17 cellular contexts compared by ENCODE assay signal in the genomic region with DNA sequence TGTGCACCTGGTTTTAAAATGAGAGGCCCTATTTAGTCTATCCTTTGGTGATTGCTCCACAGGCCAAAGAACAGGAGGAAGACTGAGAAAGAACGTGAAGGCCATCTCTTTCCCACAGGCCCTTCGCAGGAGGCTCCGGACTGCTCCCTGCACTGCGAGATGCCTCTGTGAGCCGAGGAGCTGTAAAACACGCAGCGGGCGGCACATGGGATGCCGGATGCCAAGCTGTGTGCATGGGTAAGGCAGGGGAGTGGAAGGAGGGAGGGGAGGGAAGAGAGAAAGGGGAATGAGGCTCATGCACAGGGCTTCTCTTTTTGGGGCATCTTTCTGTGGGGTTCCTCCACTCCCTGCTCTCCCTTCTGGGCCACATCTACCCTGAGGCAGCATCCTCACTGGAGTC.
A peak's percentile ranks its signal among the peaks of the same experiment; 100 is the strongest.
DNase-seq lines count a peak whose midpoint lies in the region; ATAC-seq and TF ChIP-seq lines count a peak whose summit lies in the region.
"Had no signal": no experiment of that assay in that cellular context is flagged by ENCODE, and none has a peak within 500 bp of the region (broad histone marks: within the 10 kb centered on the region; RNA-seq: fewer than 3 reads in every experiment).

No MANE protein-coding gene starts in this region.

- peaks cover 0 to 55% (median 35%) of the 10 kb centered on the region in 10 experiments; a peak in 16 of 20 replicates for H3K4me1 ChIP-seq in BLaER1 treated with 17β-estradiol and CSF1 and Interleukin-3, amounts not matched to agents 10 nM and 100 nM
- H3K4me1 ChIP-seq in lower lobe of right lung (peaks cover 1% of the 10 kb centered on the region), esophagus squamous epithelium (peaks cover 0 to 3% (median 0%) of the 10 kb centered on the region in 3 donors)

- TF ChIP-seq CTCF in lower lobe of right lung (IDR thresholded peaks at IDR 0.05) = no peak
- no peak for TF ChIP-seq CTCF in natural killer cell (IDR thresholded peaks at IDR 0.05)
- no peak for TF ChIP-seq CTCF in esophagus squamous epithelium (IDR thresholded peaks at IDR 0.05)

- no peaks in the 10 kb centered on the region for H3K9me3 ChIP-seq in BLaER1 treated with 17β-estradiol and CSF1 and Interleukin-3, amounts not matched to agents 10 nM and 100 nM (replicated peaks in 1 of 11)
- H3K9me3 ChIP-seq in lower lobe of right lung (no peaks in the 10 kb centered on the region), esophagus squamous epithelium (no peaks in the 10 kb centered on the region)
- H3K9me3 ChIP-seq: BE2C had no signal

- H3K4me1 Mint-ChIP-seq in natural killer cell = peaks cover 3% of the 10 kb centered on the region in 2 donors

- ATAC-seq in lower lobe of right lung = no peak
- no peak for ATAC-seq in natural killer cell
- ATAC-seq: GM12878 had no signal

- no peak overlapping the region for H3K27ac Mint-ChIP-seq in natural killer cell
- H3K27ac Mint-ChIP-seq: CD14-positive monocyte, IgD-negative memory B cell had no signal

- H4K20me1 ChIP-seq in BLaER1 treated with 17β-estradiol and CSF1 and Interleukin-3, amounts not matched to agents 10 nM and 100 nM = peaks cover 0 to 5% (median 0%) of the 10 kb centered on the region in 11 experiments; a peak in 1 of 22 replicates

- no peaks in the 10 kb centered on the region for H3K27me3 ChIP-seq in BLaER1 treated with 17β-estradiol and CSF1 and Interleukin-3, amounts not matched to agents 10 nM and 100 nM
- no peaks in the 10 kb centered on the region for H3K27me3 ChIP-seq in lower lobe of right lung (ENCODE audit: low read depth)
- peaks cover 0 to 32% (median 0%) of the 10 kb centered on the region in 4 donors for H3K27me3 ChIP-seq in esophagus squamous epithelium
- H3K27me3 ChIP-seq: BE2C had no signal

- no peaks in the 10 kb centered on the region for H3K36me3 ChIP-seq in BLaER1 treated with 17β-estradiol and CSF1 and Interleukin-3, amounts not matched to agents 10 nM and 100 nM
- no peaks in the 10 kb centered on the region for H3K36me3 ChIP-seq in lower lobe of right lung
- H3K36me3 ChIP-seq in esophagus squamous epithelium = no peaks in the 10 kb centered on the region
- H3K36me3 ChIP-seq: BE2C had no signal

- no peak for TF ChIP-seq POLR2A in esophagus squamous epithelium (IDR thresholded peaks at IDR 0.05)

- H3K27ac ChIP-seq in BLaER1 treated with 17β-estradiol and CSF1 and Interleukin-3, amounts not matched to agents 10 nM and 100 nM = no peak overlapping the region
- H3K27ac ChIP-seq in lower lobe of right lung = no peak overlapping the region
- no peak overlapping the region for H3K27ac ChIP-seq in esophagus squamous epithelium

- intact Hi-C loops in lower lobe of right lung (cut with DNase I) (no loop called here), natural killer cell (cut with micrococcal nuclease) (no loop called here), esophagus squamous epithelium (cut with DNase I) (no loop called here)

- H3K27me3 Mint-ChIP-seq in natural killer cell (ENCODE audit: low read depth in 2 of 2) = peaks cover 19 to 31% of the 10 kb centered on the region in 2 donors

- peak overlapping the region in 6 of 11 experiments; percentile 20 to 61 (median 45); a peak in 5 of 22 replicates for H3K4me2 ChIP-seq in BLaER1 treated with 17β-estradiol and CSF1 and Interleukin-3, amounts not matched to agents 10 nM and 100 nM

- H3K4me3 ChIP-seq in BLaER1 treated with 17β-estradiol and CSF1 and Interleukin-3, amounts not matched to agents 10 nM and 100 nM = no peak overlapping the region
- H3K4me3 ChIP-seq in lower lobe of right lung = no peak overlapping the region
- H3K4me3 ChIP-seq in esophagus squamous epithelium = no peak overlapping the region
- H3K4me3 ChIP-seq: GM12878 had no signal

- no peak overlapping the region for H3K9ac ChIP-seq in BLaER1 treated with 17β-estradiol and CSF1 and Interleukin-3, amounts not matched to agents 10 nM and 100 nM

- DNase-seq in cerebellar cortex (ENCODE audit: low spot score) = peak; percentile 75
- DNase-seq in islet precursor cell = peak; percentile 35
- no peak for DNase-seq in lower lobe of right lung
- no peak for DNase-seq in natural killer cell
- DNase-seq in esophagus squamous epithelium (lab: John Stamatoyannopoulos, UW) = no peak
- DNase-seq: ACHN; BE2C; CD4-positive, alpha-beta memory T cell; DMS153; DMS79; GOT3; H7; KBM-7 had no signal

- H3K4me3 Mint-ChIP-seq in natural killer cell = no peak overlapping the region
- H3K4me3 Mint-ChIP-seq: CD14-positive monocyte; CD4-positive, alpha-beta memory T cell; IgD-negative memory B cell had no signal

- H3K9me3 Mint-ChIP-seq in natural killer cell = no peaks in the 10 kb centered on the region
- H3K9me3 Mint-ChIP-seq: CD14-positive monocyte; CD4-positive, alpha-beta memory T cell; IgD-negative memory B cell had no signal

- no peaks in the 10 kb centered on the region for H3K36me3 Mint-ChIP-seq in natural killer cell
- H3K36me3 Mint-ChIP-seq: CD14-positive monocyte; CD4-positive, alpha-beta memory T cell; IgD-negative memory B cell had no signal

- 94 to 96% methylated on average over 8 to 9 of the region's 9 CpGs for WGBS in esophagus squamous epithelium, 2 donors

Comparison
In these comparisons a context has a peak if more than half of its experiments do, and no peak if none do; other contexts are left out.
1. DNase-seq: peak in cerebellar cortex (single experiment) and islet precursor cell (single experiment); none in lower lobe of right lung (single experiment), natural killer cell (single experiment) and esophagus squamous epithelium (single experiment).